ENCODE assay signal across 2 cellular contexts in the genomic region with DNA sequence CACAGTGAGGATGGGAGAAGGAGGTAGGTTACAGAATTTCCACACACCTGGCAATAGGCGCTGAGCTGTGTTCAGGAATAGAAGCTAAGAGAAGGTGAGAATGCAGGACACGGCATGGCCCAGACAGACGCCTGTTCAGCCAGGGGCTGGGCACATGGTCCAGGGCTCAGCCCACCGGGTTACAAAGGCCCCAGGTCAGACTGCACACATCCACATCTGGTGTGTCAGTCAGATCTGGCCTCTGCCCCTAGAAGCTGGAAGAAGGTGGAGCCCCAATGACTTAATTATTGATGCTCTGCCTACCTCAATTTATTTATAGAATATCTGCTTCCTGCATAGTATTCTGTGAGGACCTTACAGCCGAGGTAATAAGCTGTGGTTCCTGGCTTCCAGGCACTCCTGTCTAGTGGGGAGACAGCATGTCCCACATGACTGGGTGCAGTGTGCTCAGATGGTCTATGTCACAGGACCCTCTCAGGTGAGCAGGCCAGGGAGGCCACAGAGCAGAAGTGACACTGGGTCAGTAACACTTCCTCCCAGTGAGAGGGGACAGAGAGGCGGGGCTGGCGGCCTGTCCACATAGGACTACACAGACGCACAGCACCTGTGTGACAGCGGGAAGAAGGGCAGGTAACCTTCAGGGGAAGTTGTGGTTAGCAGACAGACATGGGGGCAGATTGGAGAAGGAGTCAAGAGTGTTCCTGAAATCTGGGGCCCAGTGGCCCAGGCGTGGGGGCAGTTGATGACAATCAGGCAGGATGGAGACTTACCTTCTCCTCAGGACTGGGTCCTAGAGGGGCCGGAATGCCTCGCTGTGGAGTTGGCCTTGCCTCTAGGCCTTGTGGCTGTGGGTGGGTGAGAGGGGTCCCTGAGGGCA.
TF ChIP-seq lines count a peak whose summit lies in the region.

No MANE protein-coding gene starts in this region.

TF ChIP-seq in IMR-90, 13 proteins besides CTCF, POLR2A, EP300 and RAD21:
- TF ChIP-seq, protein P1, sequence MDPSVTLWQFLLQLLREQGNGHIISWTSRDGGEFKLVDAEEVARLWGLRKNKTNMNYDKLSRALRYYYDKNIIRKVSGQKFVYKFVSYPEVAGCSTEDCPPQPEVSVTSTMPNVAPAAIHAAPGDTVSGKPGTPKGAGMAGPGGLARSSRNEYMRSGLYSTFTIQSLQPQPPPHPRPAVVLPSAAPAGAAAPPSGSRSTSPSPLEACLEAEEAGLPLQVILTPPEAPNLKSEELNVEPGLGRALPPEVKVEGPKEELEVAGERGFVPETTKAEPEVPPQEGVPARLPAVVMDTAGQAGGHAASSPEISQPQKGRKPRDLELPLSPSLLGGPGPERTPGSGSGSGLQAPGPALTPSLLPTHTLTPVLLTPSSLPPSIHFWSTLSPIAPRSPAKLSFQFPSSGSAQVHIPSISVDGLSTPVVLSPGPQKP (IDR thresholded peaks at IDR 0.05; ENCODE audit: borderline replicate concordance, low read depth, low read length) = no peak
- TF ChIP-seq NFE2L2 (IDR thresholded peaks at IDR 0.05; ENCODE audit: low read depth, low read length) (no peak), BHLHE40 (IDR thresholded peaks at IDR 0.05; ENCODE audit: low read depth, low read length) (no peak), MXI1 (IDR thresholded peaks at IDR 0.05; ENCODE audit: borderline replicate concordance, low read depth, low read length) (no peak), MAFK (IDR thresholded peaks at IDR 0.05; ENCODE audit: low read depth, low read length) (no peak), RFX5 (IDR thresholded peaks at IDR 0.05; ENCODE audit: low read depth, low read length) (no peak), CHD1 (IDR thresholded peaks at IDR 0.05; ENCODE audit: low read depth, low read length) (no peak), CEBPB (IDR thresholded peaks at IDR 0.05; ENCODE audit: low read depth, low read length) (no peak), SMC3 (IDR thresholded peaks at IDR 0.05; ENCODE audit: low read depth, low read length) (no peak), MAZ (IDR thresholded peaks at IDR 0.05; ENCODE audit: borderline replicate concordance, low read depth, low read length) (no peak), RCOR1 (IDR thresholded peaks at IDR 0.05; ENCODE audit: insufficient replicate concordance, low read length) (no peak), FOS (IDR thresholded peaks at IDR 0.05; ENCODE audit: low read depth, low read length) (no peak)
- TF ChIP-seq, protein P2, sequence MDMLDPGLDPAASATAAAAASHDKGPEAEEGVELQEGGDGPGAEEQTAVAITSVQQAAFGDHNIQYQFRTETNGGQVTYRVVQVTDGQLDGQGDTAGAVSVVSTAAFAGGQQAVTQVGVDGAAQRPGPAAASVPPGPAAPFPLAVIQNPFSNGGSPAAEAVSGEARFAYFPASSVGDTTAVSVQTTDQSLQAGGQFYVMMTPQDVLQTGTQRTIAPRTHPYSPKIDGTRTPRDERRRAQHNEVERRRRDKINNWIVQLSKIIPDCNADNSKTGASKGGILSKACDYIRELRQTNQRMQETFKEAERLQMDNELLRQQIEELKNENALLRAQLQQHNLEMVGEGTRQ (IDR thresholded peaks at IDR 0.05; ENCODE audit: low read depth, low read length) = no peak

TF ChIP-seq in WTC11, 78 proteins besides CTCF, POLR2A, EP300 and RAD21:
- no peak for TF ChIP-seq FOXK1 (CRISPR knock-in tag; IDR thresholded peaks at IDR 0.05)
- no peak for TF ChIP-seq ZBTB21 (CRISPR knock-in tag; IDR thresholded peaks at IDR 0.05; ENCODE audit: borderline replicate concordance)
- no peak for TF ChIP-seq NFATC4 (CRISPR knock-in tag; IDR thresholded peaks at IDR 0.05)
- no peak for TF ChIP-seq ZNF232 (CRISPR knock-in tag; IDR thresholded peaks at IDR 0.05)
- TF ChIP-seq, protein P3, sequence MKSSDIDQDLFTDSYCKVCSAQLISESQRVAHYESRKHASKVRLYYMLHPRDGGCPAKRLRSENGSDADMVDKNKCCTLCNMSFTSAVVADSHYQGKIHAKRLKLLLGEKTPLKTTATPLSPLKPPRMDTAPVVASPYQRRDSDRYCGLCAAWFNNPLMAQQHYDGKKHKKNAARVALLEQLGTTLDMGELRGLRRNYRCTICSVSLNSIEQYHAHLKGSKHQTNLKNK (CRISPR knock-in tag; IDR thresholded peaks at IDR 0.05) = no peak
